ENCODE assay signal across 1 cellular context in genomic region chr14:105299654-105300541, GRCh38.
A peak's percentile ranks its signal among the peaks of the same experiment; 100 is the strongest.
TF ChIP-seq lines count a peak whose summit lies in the region.

No MANE protein-coding gene starts in this region.

TF ChIP-seq in HepG2, 621 proteins besides CTCF, POLR2A, EP300 and RAD21 (continues in another document):
- 0 out of 2 replicates have a peak, but pooled peaks have one; percentile 50 for TF ChIP-seq NRL (CRISPR knock-in tag; IDR thresholded peaks at IDR 0.05; ENCODE audit: borderline replicate concordance)
- TF ChIP-seq ZBTB39 (CRISPR knock-in tag; IDR thresholded peaks at IDR 0.05) = 0 out of 2 replicates have a peak, but pooled peaks have one; percentile 39
- TF ChIP-seq ZNF224 (CRISPR knock-in tag; IDR thresholded peaks at IDR 0.05) = peak; percentile 55; the same call in 1 of the 2 replicates
- TF ChIP-seq, protein P1, sequence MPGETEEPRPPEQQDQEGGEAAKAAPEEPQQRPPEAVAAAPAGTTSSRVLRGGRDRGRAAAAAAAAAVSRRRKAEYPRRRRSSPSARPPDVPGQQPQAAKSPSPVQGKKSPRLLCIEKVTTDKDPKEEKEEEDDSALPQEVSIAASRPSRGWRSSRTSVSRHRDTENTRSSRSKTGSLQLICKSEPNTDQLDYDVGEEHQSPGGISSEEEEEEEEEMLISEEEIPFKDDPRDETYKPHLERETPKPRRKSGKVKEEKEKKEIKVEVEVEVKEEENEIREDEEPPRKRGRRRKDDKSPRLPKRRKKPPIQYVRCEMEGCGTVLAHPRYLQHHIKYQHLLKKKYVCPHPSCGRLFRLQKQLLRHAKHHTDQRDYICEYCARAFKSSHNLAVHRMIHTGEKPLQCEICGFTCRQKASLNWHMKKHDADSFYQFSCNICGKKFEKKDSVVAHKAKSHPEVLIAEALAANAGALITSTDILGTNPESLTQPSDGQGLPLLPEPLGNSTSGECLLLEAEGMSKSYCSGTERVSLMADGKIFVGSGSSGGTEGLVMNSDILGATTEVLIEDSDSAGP (CRISPR knock-in tag; IDR thresholded peaks at IDR 0.05; ENCODE audit: borderline replicate concordance) = peak; percentile 24; the same call in 1 of the 2 replicates
- peak; percentile 41; the same call in 1 of the 2 replicates for TF ChIP-seq ZNF891 (CRISPR knock-in tag; IDR thresholded peaks at IDR 0.05)
- TF ChIP-seq EED (CRISPR knock-in tag; IDR thresholded peaks at IDR 0.05) = no peak
- TF ChIP-seq REL (CRISPR knock-in tag; conservative IDR thresholded peaks at IDR 0.05) = 0 out of 2 replicates have a peak, but pooled peaks have one; percentile 40
- no peak for TF ChIP-seq ZNF703 (CRISPR knock-in tag; IDR thresholded peaks at IDR 0.05; ENCODE audit: borderline replicate concordance)
- TF ChIP-seq SMC3 (IDR thresholded peaks at IDR 0.05; ENCODE audit: low read length) = no peak
- 0 out of 2 replicates have a peak, but pooled peaks have one; percentile 57 for TF ChIP-seq ZNF296 (CRISPR knock-in tag; conservative IDR thresholded peaks at IDR 0.05)
- TF ChIP-seq, protein P2, sequence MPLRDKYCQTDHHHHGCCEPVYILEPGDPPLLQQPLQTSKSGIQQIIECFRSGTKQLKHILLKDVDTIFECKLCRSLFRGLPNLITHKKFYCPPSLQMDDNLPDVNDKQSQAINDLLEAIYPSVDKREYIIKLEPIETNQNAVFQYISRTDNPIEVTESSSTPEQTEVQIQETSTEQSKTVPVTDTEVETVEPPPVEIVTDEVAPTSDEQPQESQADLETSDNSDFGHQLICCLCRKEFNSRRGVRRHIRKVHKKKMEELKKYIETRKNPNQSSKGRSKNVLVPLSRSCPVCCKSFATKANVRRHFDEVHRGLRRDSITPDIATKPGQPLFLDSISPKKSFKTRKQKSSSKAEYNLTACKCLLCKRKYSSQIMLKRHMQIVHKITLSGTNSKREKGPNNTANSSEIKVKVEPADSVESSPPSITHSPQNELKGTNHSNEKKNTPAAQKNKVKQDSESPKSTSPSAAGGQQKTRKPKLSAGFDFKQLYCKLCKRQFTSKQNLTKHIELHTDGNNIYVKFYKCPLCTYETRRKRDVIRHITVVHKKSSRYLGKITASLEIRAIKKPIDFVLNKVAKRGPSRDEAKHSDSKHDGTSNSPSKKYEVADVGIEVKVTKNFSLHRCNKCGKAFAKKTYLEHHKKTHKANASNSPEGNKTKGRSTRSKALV (CRISPR knock-in tag; IDR thresholded peaks at IDR 0.05) = peak; percentile 63; the same call in 1 of the 2 replicates
- peak; percentile 11; the same call in 1 of the 2 replicates for TF ChIP-seq GPN1 (CRISPR knock-in tag; IDR thresholded peaks at IDR 0.05; ENCODE audit: borderline replicate concordance)
- TF ChIP-seq PHF20 (CRISPR knock-in tag; IDR thresholded peaks at IDR 0.05) = 0 out of 2 replicates have a peak, but pooled peaks have one; percentile 4
- TF ChIP-seq KDM5B (CRISPR knock-in tag; IDR thresholded peaks at IDR 0.05; ENCODE audit: borderline replicate concordance) = no peak
- no peak for TF ChIP-seq ZNF205 (CRISPR knock-in tag; IDR thresholded peaks at IDR 0.05)
- TF ChIP-seq ZNF30 (CRISPR knock-in tag; IDR thresholded peaks at IDR 0.05) = peak; percentile 46; the same call in 1 of the 2 replicates
- 0 out of 2 replicates have a peak, but pooled peaks have one; percentile 23 for TF ChIP-seq ATF7-NPFF (CRISPR knock-in tag; IDR thresholded peaks at IDR 0.05; ENCODE audit: low read depth)
- no peak for TF ChIP-seq ZSCAN29 (CRISPR knock-in tag; conservative IDR thresholded peaks at IDR 0.05)
- TF ChIP-seq, protein P3, sequence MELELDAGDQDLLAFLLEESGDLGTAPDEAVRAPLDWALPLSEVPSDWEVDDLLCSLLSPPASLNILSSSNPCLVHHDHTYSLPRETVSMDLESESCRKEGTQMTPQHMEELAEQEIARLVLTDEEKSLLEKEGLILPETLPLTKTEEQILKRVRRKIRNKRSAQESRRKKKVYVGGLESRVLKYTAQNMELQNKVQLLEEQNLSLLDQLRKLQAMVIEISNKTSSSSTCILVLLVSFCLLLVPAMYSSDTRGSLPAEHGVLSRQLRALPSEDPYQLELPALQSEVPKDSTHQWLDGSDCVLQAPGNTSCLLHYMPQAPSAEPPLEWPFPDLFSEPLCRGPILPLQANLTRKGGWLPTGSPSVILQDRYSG (CRISPR knock-in tag; IDR thresholded peaks at IDR 0.05) = no peak
- 0 out of 2 replicates have a peak, but pooled peaks have one; percentile 20 for TF ChIP-seq MEIS2 (CRISPR knock-in tag; IDR thresholded peaks at IDR 0.05)
- TF ChIP-seq, protein P4, sequence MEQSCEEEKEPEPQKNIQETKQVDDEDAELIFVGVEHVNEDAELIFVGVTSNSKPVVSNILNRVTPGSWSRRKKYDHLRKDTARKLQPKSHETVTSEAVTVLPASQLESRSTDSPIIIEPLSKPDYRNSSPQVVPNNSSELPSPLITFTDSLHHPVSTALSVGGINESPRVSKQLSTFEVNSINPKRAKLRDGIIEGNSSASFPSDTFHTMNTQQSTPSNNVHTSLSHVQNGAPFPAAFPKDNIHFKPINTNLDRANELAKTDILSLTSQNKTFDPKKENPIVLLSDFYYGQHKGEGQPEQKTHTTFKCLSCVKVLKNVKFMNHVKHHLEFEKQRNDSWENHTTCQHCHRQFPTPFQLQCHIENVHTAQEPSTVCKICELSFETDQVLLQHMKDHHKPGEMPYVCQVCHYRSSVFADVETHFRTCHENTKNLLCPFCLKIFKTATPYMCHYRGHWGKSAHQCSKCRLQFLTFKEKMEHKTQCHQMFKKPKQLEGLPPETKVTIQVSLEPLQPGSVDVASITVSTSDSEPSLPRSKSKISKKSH (CRISPR knock-in tag; IDR thresholded peaks at IDR 0.05; ENCODE audit: borderline replicate concordance) = peak; percentile 32; the same call in 1 of the 2 replicates
- TF ChIP-seq, protein P5, sequence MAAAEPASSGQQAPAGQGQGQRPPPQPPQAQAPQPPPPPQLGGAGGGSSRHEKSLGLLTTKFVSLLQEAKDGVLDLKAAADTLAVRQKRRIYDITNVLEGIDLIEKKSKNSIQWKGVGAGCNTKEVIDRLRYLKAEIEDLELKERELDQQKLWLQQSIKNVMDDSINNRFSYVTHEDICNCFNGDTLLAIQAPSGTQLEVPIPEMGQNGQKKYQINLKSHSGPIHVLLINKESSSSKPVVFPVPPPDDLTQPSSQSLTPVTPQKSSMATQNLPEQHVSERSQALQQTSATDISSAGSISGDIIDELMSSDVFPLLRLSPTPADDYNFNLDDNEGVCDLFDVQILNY (CRISPR knock-in tag; conservative IDR thresholded peaks at IDR 0.05) = no peak
- no peak; the same call in 1 of the 2 replicates for TF ChIP-seq NR2C2 (CRISPR knock-in tag; IDR thresholded peaks at IDR 0.05; ENCODE audit: borderline replicate concordance)
- TF ChIP-seq, protein P6, sequence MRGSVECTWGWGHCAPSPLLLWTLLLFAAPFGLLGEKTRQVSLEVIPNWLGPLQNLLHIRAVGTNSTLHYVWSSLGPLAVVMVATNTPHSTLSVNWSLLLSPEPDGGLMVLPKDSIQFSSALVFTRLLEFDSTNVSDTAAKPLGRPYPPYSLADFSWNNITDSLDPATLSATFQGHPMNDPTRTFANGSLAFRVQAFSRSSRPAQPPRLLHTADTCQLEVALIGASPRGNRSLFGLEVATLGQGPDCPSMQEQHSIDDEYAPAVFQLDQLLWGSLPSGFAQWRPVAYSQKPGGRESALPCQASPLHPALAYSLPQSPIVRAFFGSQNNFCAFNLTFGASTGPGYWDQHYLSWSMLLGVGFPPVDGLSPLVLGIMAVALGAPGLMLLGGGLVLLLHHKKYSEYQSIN (CRISPR knock-in tag; IDR thresholded peaks at IDR 0.05; ENCODE audit: borderline replicate concordance) = no peak
- peak; percentile 40; the same call in 1 of the 2 replicates for TF ChIP-seq KAT7 (CRISPR knock-in tag; IDR thresholded peaks at IDR 0.05; ENCODE audit: borderline replicate concordance)
- no peak for TF ChIP-seq CBX5 (CRISPR knock-in tag; IDR thresholded peaks at IDR 0.05; ENCODE audit: borderline replicate concordance)
- TF ChIP-seq KDM2A (CRISPR knock-in tag; IDR thresholded peaks at IDR 0.05; ENCODE audit: borderline replicate concordance, low read depth) = peak; percentile 22; the same call in 1 of the 2 replicates
- peak; percentile 60; the same call in 1 of the 2 replicates for TF ChIP-seq ZNF292 (CRISPR knock-in tag; IDR thresholded peaks at IDR 0.05; ENCODE audit: borderline replicate concordance, low read depth)
- peak; percentile 41; the same call in 1 of the 2 replicates for TF ChIP-seq BCL3 (CRISPR knock-in tag; IDR thresholded peaks at IDR 0.05)
- TF ChIP-seq, protein P7, sequence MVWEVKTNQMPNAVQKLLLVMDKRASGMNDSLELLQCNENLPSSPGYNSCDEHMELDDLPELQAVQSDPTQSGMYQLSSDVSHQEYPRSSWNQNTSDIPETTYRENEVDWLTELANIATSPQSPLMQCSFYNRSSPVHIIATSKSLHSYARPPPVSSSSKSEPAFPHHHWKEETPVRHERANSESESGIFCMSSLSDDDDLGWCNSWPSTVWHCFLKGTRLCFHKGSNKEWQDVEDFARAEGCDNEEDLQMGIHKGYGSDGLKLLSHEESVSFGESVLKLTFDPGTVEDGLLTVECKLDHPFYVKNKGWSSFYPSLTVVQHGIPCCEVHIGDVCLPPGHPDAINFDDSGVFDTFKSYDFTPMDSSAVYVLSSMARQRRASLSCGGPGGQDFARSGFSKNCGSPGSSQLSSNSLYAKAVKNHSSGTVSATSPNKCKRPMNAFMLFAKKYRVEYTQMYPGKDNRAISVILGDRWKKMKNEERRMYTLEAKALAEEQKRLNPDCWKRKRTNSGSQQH (CRISPR knock-in tag; IDR thresholded peaks at IDR 0.05; ENCODE audit: low read depth) = no peak
- TF ChIP-seq, protein P8, sequence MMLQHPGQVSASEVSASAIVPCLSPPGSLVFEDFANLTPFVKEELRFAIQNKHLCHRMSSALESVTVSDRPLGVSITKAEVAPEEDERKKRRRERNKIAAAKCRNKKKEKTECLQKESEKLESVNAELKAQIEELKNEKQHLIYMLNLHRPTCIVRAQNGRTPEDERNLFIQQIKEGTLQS (CRISPR knock-in tag; IDR thresholded peaks at IDR 0.05) = no peak
- TF ChIP-seq, protein P9, sequence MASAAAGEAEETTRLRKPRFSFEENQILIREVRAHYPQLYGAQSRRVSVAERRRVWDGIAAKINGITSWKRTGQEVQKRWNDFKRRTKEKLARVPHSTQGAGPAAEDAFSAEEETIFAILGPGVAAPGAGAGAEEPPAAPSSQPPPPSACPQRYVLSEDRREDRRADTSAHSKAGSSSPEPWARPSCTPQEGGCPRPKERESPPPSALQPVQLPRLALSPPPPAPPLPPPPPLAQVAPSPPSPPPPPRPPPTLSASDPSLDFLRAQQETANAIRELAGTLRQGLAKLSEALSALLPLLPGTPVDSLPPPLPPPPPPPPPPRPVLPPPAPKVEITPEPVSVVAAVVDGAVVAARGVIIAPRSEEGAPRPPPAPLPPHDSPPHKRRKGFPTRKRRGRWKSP (CRISPR knock-in tag; IDR thresholded peaks at IDR 0.05) = peak; percentile 50; the same call in 1 of the 2 replicates
- TF ChIP-seq ZNF7 (CRISPR knock-in tag; IDR thresholded peaks at IDR 0.05) = peak; percentile 75
- TF ChIP-seq NFKB2 (CRISPR knock-in tag; IDR thresholded peaks at IDR 0.05; ENCODE audit: borderline replicate concordance) = peak; percentile 45; the same call in 1 of the 2 replicates
- no peak for TF ChIP-seq TAF15 (IDR thresholded peaks at IDR 0.05; ENCODE audit: low read depth, low read length, poor library complexity, severe bottlenecking)
- TF ChIP-seq, protein P10, sequence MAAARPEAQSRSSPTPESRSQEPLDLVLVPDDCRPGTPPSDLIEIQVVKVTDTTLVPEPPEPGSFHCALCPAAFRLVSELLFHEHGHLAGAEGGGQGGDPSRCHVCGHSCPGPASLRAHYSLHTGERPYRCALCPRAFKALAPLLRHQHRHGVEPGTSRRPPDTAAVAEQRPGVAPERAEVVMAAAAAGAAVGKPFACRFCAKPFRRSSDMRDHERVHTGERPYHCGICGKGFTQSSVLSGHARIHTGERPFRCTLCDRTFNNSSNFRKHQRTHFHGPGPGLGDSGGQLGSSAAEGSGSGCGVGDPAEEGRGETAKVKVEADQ (CRISPR knock-in tag; IDR thresholded peaks at IDR 0.05; ENCODE audit: borderline replicate concordance) = peak; percentile 11; the same call in 1 of the 2 replicates
- 0 out of 2 replicates have a peak, but pooled peaks have one; percentile 14 for TF ChIP-seq ZNF589 (CRISPR knock-in tag; conservative IDR thresholded peaks at IDR 0.05)
- peak; percentile 23; the same call in 1 of the 2 replicates for TF ChIP-seq RXRA (CRISPR knock-in tag; IDR thresholded peaks at IDR 0.05)
- 0 out of 2 replicates have a peak, but pooled peaks have one; percentile 55 for TF ChIP-seq ZFP41 (CRISPR knock-in tag; IDR thresholded peaks at IDR 0.05; ENCODE audit: borderline replicate concordance)
- TF ChIP-seq HDAC1 (CRISPR knock-in tag; IDR thresholded peaks at IDR 0.05) = peak; percentile 41; the same call in 1 of the 2 replicates
- TF ChIP-seq MXD1 (CRISPR knock-in tag; IDR thresholded peaks at IDR 0.05) = peak; percentile 35; the same call in 1 of the 2 replicates
- peak; percentile 40; the same call in 1 of the 2 replicates for TF ChIP-seq MTA1 (CRISPR knock-in tag; IDR thresholded peaks at IDR 0.05; ENCODE audit: borderline replicate concordance)
- peak; percentile 65; the same call in 1 of the 2 replicates for TF ChIP-seq ZBTB42 (CRISPR knock-in tag; IDR thresholded peaks at IDR 0.05)
